Comparison of ENCODE assay signal across 16 cellular contexts in genomic region chr2:99737526-99737925, GRCh38.
A peak's percentile ranks its signal among the peaks of the same experiment; 100 is the strongest.
DNase-seq lines count a peak whose midpoint lies in the region; ATAC-seq and TF ChIP-seq lines count a peak whose summit lies in the region.
"Had no signal": no experiment of that assay in that cellular context is flagged by ENCODE, and none has a peak within 500 bp of the region (broad histone marks: within the 10 kb centered on the region; RNA-seq: fewer than 3 reads in every experiment).

No MANE protein-coding gene starts in this region.

- ATAC-seq in memory B cell (ENCODE audit: low read depth) = no peak
- no peak for ATAC-seq in stimulated activated naive B cell treated with anti-CD40 and anti-IgM and Interleukin-4, amounts not matched to agents 10 μg/mL and 1 μg/mL and 100 μg/mL, for 72 hours (replicated peaks)
- ATAC-seq in natural killer cell treated with Interleukin-12 subunit alpha and Interleukin-12 subunit beta and Interleukin-15 and Interleukin-18, amount 100 ng/mL, for 72 hours = no peak
- ATAC-seq: GM12878 had no signal

- POLR2A ChIA-PET in HEK293 (lab: Yijun Ruan, JAX) = no interaction called here

- H3K9ac ChIP-seq in OCI-LY3 (ENCODE audit: low read length) = no peak overlapping the region
- no peak overlapping the region for H3K9ac ChIP-seq in colonic mucosa (ENCODE audit: low read depth in 2 of 2, low read length in 2 of 2)
- H3K9ac ChIP-seq: BLaER1, GM23248 had no signal

- H3K9me3 ChIP-seq in HEK293 (ENCODE audit: control insufficient read depth, insufficient read depth, low read depth, low read length) (no peaks in the 10 kb centered on the region), OCI-LY3 (ENCODE audit: insufficient read depth, low read length) (no peaks in the 10 kb centered on the region), colonic mucosa (no peaks in the 10 kb centered on the region)
- H3K9me3 ChIP-seq: HAP-1 had no signal

- H3K4me3 Mint-ChIP-seq in memory B cell = no peak overlapping the region
- no peak overlapping the region for H3K4me3 Mint-ChIP-seq in stimulated activated naive B cell treated with anti-CD40 and anti-IgM and Interleukin-4, amounts not matched to agents 10 μg/mL and 1 μg/mL and 100 μg/mL, for 72 hours
- no peak overlapping the region for H3K4me3 Mint-ChIP-seq in natural killer cell treated with Interleukin-12 subunit alpha and Interleukin-12 subunit beta and Interleukin-15 and Interleukin-18, amount 100 ng/mL, for 72 hours
- H3K4me3 Mint-ChIP-seq: CD14-positive monocyte; CD4-positive, alpha-beta memory T cell had no signal

- no peak overlapping the region for H2AFZ ChIP-seq in OCI-LY3 (ENCODE audit: low read depth, low read length)
- H2AFZ ChIP-seq: GM23248 had no signal

- H3K27me3 ChIP-seq in OCI-LY3 (ENCODE audit: low read depth, low read length) (no peaks in the 10 kb centered on the region), colonic mucosa (no peaks in the 10 kb centered on the region)
- H3K27me3 ChIP-seq: BLaER1 had no signal

- no peak overlapping the region for H3K27ac ChIP-seq in HEK293 (ENCODE audit: extremely low read depth, low read depth, low read length)
- H3K27ac ChIP-seq in OCI-LY3 (ENCODE audit: low read length) = 0 out of 2 replicates have a peak overlapping the region, but pooled peaks have one; percentile 7
- no peak overlapping the region for H3K27ac ChIP-seq in colonic mucosa
- H3K27ac ChIP-seq: BLaER1, GM23248 had no signal

- intact Hi-C loops in colonic mucosa (cut with DNase I) = no loop called here

- H4K20me1 ChIP-seq in OCI-LY3 (ENCODE audit: insufficient read depth, low read length) = no peaks in the 10 kb centered on the region
- H4K20me1 ChIP-seq: BLaER1 had no signal

- H3K36me3 Mint-ChIP-seq in memory B cell = peaks cover 22% of the 10 kb centered on the region
- peaks cover 27 to 51% of the 10 kb centered on the region in 2 donors for H3K36me3 Mint-ChIP-seq in stimulated activated naive B cell treated with anti-CD40 and anti-IgM and Interleukin-4, amounts not matched to agents 10 μg/mL and 1 μg/mL and 100 μg/mL, for 72 hours
- H3K36me3 Mint-ChIP-seq in natural killer cell treated with Interleukin-12 subunit alpha and Interleukin-12 subunit beta and Interleukin-15 and Interleukin-18, amount 100 ng/mL, for 72 hours = no peaks in the 10 kb centered on the region

- TF ChIP-seq CTCF in HEK293 (tag by site-specific recombination; IDR thresholded peaks at IDR 0.05) = no peak
- TF ChIP-seq CTCF in OCI-LY3 (IDR thresholded peaks at IDR 0.05; ENCODE audit: low read depth, low read length) = no peak
- TF ChIP-seq CTCF in colonic mucosa (IDR thresholded peaks at IDR 0.05) = no peak

- H3K27me3 Mint-ChIP-seq in memory B cell = no peaks in the 10 kb centered on the region
- H3K27me3 Mint-ChIP-seq in stimulated activated naive B cell treated with anti-CD40 and anti-IgM and Interleukin-4, amounts not matched to agents 10 μg/mL and 1 μg/mL and 100 μg/mL, for 72 hours = no peaks in the 10 kb centered on the region
- peaks cover 5 to 23% of the 10 kb centered on the region in 2 donors for H3K27me3 Mint-ChIP-seq in natural killer cell treated with Interleukin-12 subunit alpha and Interleukin-12 subunit beta and Interleukin-15 and Interleukin-18, amount 100 ng/mL, for 72 hours

- no peak for DNase-seq in memory B cell (ENCODE audit: low spot score in 2 of 2)
- no peak for DNase-seq in stimulated activated naive B cell treated with anti-CD40 and anti-IgM and Interleukin-4, amounts not matched to agents 10 μg/mL and 1 μg/mL and 100 μg/mL, for 72 hours
- no peak for DNase-seq in NCI-H146 treated with DMSO at 0.1 percent for 48 hours (lab: John Stamatoyannopoulos, UW; ENCODE audit: unreplicated experiment)
- DNase-seq in colonic mucosa = no peak
- DNase-seq in natural killer cell treated with Interleukin-12 subunit alpha and Interleukin-12 subunit beta and Interleukin-15 and Interleukin-18, amount 100 ng/mL, for 72 hours (ENCODE audit: low spot score) = no peak
- DNase-seq: 8988T; CD4-positive, alpha-beta memory T cell; DMS79 treated with DMSO at 0.1 percent for 48 hours; EL; GM23248 had no signal

- H3K4me1 Mint-ChIP-seq in memory B cell = peaks cover 4% of the 10 kb centered on the region
- peaks cover 7 to 12% of the 10 kb centered on the region in 2 donors for H3K4me1 Mint-ChIP-seq in stimulated activated naive B cell treated with anti-CD40 and anti-IgM and Interleukin-4, amounts not matched to agents 10 μg/mL and 1 μg/mL and 100 μg/mL, for 72 hours
- H3K4me1 Mint-ChIP-seq in natural killer cell treated with Interleukin-12 subunit alpha and Interleukin-12 subunit beta and Interleukin-15 and Interleukin-18, amount 100 ng/mL, for 72 hours (ENCODE audit: low read depth in 2 of 2) = no peaks in the 10 kb centered on the region
- H3K4me1 Mint-ChIP-seq: CD4-positive, alpha-beta memory T cell had no signal

- peak overlapping the region; percentile 51 for H3K4me2 ChIP-seq in OCI-LY3 (ENCODE audit: low read length)
- H3K4me2 ChIP-seq: BLaER1 had no signal

- no peaks in the 10 kb centered on the region for H3K4me1 ChIP-seq in HEK293 (ENCODE audit: control insufficient read depth, insufficient read depth, low read length)
- H3K4me1 ChIP-seq in OCI-LY3 (ENCODE audit: low read length) = peaks cover 28% of the 10 kb centered on the region
- H3K4me1 ChIP-seq in colonic mucosa = no peaks in the 10 kb centered on the region
- H3K4me1 ChIP-seq: BLaER1, HAP-1 had no signal

- peak overlapping the region; percentile 58 for H3K27ac Mint-ChIP-seq in memory B cell
- peak overlapping the region; percentile 2 for H3K27ac Mint-ChIP-seq in stimulated activated naive B cell treated with anti-CD40 and anti-IgM and Interleukin-4, amounts not matched to agents 10 μg/mL and 1 μg/mL and 100 μg/mL, for 72 hours
- H3K27ac Mint-ChIP-seq in natural killer cell treated with Interleukin-12 subunit alpha and Interleukin-12 subunit beta and Interleukin-15 and Interleukin-18, amount 100 ng/mL, for 72 hours = no peak overlapping the region

- H3K79me2 ChIP-seq in OCI-LY3 (ENCODE audit: low read length) = no peaks in the 10 kb centered on the region

- no peaks in the 10 kb centered on the region for H3K9me3 Mint-ChIP-seq in memory B cell
- no peaks in the 10 kb centered on the region for H3K9me3 Mint-ChIP-seq in stimulated activated naive B cell treated with anti-CD40 and anti-IgM and Interleukin-4, amounts not matched to agents 10 μg/mL and 1 μg/mL and 100 μg/mL, for 72 hours
- H3K9me3 Mint-ChIP-seq in natural killer cell treated with Interleukin-12 subunit alpha and Interleukin-12 subunit beta and Interleukin-15 and Interleukin-18, amount 100 ng/mL, for 72 hours = no peaks in the 10 kb centered on the region

- no peak overlapping the region for H3K4me3 ChIP-seq in HEK293 (ENCODE audit: low read depth, low read length)
- no peak overlapping the region for H3K4me3 ChIP-seq in OCI-LY3 (ENCODE audit: low read length)
- no peak overlapping the region for H3K4me3 ChIP-seq in colonic mucosa
- H3K4me3 ChIP-seq: BLaER1, GM12878, GM23248, HAP-1 had no signal

- H3K36me3 ChIP-seq in HEK293 (ENCODE audit: control insufficient read depth in 2 of 2, insufficient read depth in 1 of 2, low read length in 2 of 2) = no peaks in the 10 kb centered on the region
- H3K36me3 ChIP-seq in OCI-LY3 (replicated peaks; ENCODE audit: low read depth, low read length) = no peaks in the 10 kb centered on the region
- H3K36me3 ChIP-seq in colonic mucosa = no peaks in the 10 kb centered on the region
- H3K36me3 ChIP-seq: BLaER1, HAP-1 had no signal

- CTCF ChIA-PET in HEK293 (lab: Yijun Ruan, JAX) = interaction anchor here (0.5 kb wide), 1 partner anchor 516 kb away, joined by 3 read pairs; no protein-coding TSS in a partner anchor

TF ChIP-seq in HEK293, 187 proteins besides CTCF, POLR2A, EP300 and RAD21:
- TF ChIP-seq SCRT1 (tag by site-specific recombination; IDR thresholded peaks at IDR 0.05; ENCODE audit: borderline replicate concordance) (no peak), ZNF558 (tag by site-specific recombination; IDR thresholded peaks at IDR 0.05) (peak; percentile 94), TSHZ1 (tag by site-specific recombination; IDR thresholded peaks at IDR 0.05; ENCODE audit: borderline replicate concordance) (no peak), SCRT2 (tag by site-specific recombination; IDR thresholded peaks at IDR 0.05) (no peak), ZNF121 (tag by site-specific recombination; IDR thresholded peaks at IDR 0.05) (no peak), ZBTB26 (tag by site-specific recombination; optimal IDR thresholded peaks at IDR 0.05) (no peak)
TF ChIP-seq in HEK293: peak in this region for 1.

Comparison
In these comparisons a context has a peak if more than half of its experiments do, and no peak if none do; other contexts are left out.
1. H3K27ac Mint-ChIP-seq: peak in memory B cell (single experiment) and stimulated activated naive B cell treated with anti-CD40 and anti-IgM and Interleukin-4, amounts not matched to agents 10 μg/mL and 1 μg/mL and 100 μg/mL, for 72 hours (single experiment); none in natural killer cell treated with Interleukin-12 subunit alpha and Interleukin-12 subunit beta and Interleukin-15 and Interleukin-18, amount 100 ng/mL, for 72 hours (0 of 2).